2 cellular contexts compared by ENCODE assay signal in the genomic region with DNA sequence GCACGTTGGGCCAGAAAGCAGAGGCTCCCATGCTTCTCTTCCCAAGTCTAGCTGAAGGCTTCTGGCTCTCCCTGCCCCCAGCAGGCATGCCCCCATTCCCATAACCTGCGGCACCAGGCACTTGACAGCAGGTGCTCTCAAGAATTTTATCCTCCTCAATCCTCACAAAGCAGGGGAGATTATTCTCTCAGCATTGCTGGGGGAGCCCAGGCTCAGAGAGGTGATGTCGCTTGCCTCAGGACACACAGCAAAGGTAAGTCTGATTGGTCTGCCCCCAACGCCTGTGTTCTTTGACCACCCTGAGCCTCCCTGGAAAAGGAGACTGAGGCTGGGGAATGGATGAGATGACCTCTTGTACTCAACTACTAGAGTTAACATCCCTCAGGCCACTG.
A peak's percentile ranks its signal among the peaks of the same experiment; 100 is the strongest.
TF ChIP-seq lines count a peak whose summit lies in the region.

No MANE protein-coding gene starts in this region.

TF ChIP-seq in HEK293, 187 proteins besides CTCF, POLR2A, EP300 and RAD21:
- TF ChIP-seq ZNF768 (tag by site-specific recombination; IDR thresholded peaks at IDR 0.05), result peak; percentile 43; the same call in 1 of the 2 replicates
- no peak for TF ChIP-seq ZBTB1 (tag by site-specific recombination; IDR thresholded peaks at IDR 0.05)
- no peak for TF ChIP-seq KLF9 (tag by site-specific recombination; IDR thresholded peaks at IDR 0.05; ENCODE audit: low read depth)
TF ChIP-seq in HEK293: peak in this region for 1.

TF ChIP-seq in K562, 482 proteins besides CTCF, POLR2A, EP300 and RAD21:
- TF ChIP-seq RNF219 (CRISPR knock-in tag; IDR thresholded peaks at IDR 0.05), result no peak
- 0 out of 2 replicates have a peak, but pooled peaks have one; percentile 35 for TF ChIP-seq ADNP (tag; IDR thresholded peaks at IDR 0.05)
- no peak for TF ChIP-seq NFATC3 (IDR thresholded peaks at IDR 0.05)
- no peak for TF ChIP-seq ETV6 (IDR thresholded peaks at IDR 0.05; ENCODE audit: borderline replicate concordance in 1 of 2, low read depth in 2 of 2, low read length in 1 of 2)
- no peak for TF ChIP-seq ETV6 (CRISPR knock-in tag; IDR thresholded peaks at IDR 0.05; ENCODE audit: borderline replicate concordance)
- TF ChIP-seq, protein P1, sequence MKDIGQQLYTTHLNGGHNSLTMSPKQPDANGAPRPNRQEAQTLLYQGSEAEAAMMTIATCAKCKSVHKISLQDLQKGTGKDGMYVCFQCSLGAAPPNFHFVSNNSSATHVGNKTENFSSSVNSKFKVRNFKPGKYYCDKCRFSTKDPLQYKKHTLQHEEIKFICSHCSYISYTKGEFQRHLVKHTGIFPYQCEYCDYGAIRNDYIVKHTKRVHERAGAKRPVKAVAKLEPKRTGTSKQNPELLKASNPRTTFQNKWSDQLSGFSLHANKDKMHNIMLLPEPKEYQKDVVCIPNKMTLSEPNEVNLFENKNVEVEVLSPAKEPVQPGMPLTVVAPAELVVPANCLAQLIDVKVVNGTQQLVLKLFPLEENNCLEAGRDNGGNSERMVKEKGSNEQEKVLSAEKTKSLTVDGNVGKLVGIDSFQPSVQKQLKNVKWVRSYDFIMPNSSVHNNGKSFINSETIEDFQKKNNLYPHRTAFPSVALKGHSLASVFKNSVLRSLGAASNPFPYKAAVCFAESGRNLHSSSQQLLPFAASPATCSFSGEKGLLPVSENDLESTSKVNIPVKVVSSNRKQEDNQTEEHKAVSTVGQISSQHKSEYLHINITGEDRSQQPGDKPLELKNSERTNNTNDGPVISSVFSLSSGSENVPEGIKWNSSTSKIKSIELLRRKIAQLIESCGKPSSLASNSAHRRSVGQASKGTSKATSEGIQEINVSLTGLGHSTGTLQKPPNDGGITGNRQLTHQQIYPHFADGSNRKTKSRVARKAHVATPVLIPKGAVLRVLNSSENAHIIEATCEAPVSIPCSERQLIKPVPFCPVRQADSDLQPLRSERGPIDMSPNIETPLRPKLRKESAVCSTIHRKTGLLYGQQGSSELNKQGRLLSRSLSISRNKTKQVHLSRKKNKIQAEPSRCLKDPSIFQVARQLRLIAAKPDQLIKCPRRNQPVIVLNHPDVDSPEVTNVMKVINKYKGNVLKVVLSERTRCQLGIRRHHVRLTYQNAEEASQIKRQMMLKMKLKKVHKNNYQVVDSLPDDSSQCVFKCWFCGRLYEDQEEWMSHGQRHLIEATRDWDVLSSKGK (CRISPR knock-in tag; IDR thresholded peaks at IDR 0.05), result no peak
- no peak for TF ChIP-seq ZNF785 (CRISPR knock-in tag; IDR thresholded peaks at IDR 0.05)
- no peak for TF ChIP-seq NCOR1 (IDR thresholded peaks at IDR 0.05)
- TF ChIP-seq KLF16 (IDR thresholded peaks at IDR 0.05), result no peak
- TF ChIP-seq ZNF668 (CRISPR knock-in tag; IDR thresholded peaks at IDR 0.05), result no peak
- TF ChIP-seq, protein P2, sequence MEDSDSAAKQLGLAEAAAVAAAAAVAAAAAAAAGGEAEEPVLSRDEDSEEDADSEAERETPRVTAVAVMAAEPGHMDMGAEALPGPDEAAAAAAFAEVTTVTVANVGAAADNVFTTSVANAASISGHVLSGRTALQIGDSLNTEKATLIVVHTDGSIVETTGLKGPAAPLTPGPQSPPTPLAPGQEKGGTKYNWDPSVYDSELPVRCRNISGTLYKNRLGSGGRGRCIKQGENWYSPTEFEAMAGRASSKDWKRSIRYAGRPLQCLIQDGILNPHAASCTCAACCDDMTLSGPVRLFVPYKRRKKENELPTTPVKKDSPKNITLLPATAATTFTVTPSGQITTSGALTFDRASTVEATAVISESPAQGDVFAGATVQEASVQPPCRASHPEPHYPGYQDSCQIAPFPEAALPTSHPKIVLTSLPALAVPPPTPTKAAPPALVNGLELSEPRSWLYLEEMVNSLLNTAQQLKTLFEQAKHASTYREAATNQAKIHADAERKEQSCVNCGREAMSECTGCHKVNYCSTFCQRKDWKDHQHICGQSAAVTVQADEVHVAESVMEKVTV (CRISPR knock-in tag; IDR thresholded peaks at IDR 0.05), result no peak
- no peak for TF ChIP-seq SAFB (IDR thresholded peaks at IDR 0.05; ENCODE audit: borderline replicate concordance, low read depth, low read length)
- TF ChIP-seq ZNF830 (CRISPR knock-in tag; IDR thresholded peaks at IDR 0.05), result no peak
- TF ChIP-seq ZNF41 (CRISPR knock-in tag; conservative IDR thresholded peaks at IDR 0.05), result no peak
- no peak for TF ChIP-seq BRD9 (IDR thresholded peaks at IDR 0.05; ENCODE audit: low read depth, partially characterized antibody)
- no peak for TF ChIP-seq RCOR1 (IDR thresholded peaks at IDR 0.05; ENCODE audit: borderline replicate concordance in 1 of 2, low read depth in 2 of 2, low read length in 2 of 2)
- TF ChIP-seq ZFP36 (IDR thresholded peaks at IDR 0.05; ENCODE audit: low read depth, low read length, partially characterized antibody), result peak; percentile 47
- no peak for TF ChIP-seq HMGN3 (IDR thresholded peaks at IDR 0.05; ENCODE audit: borderline replicate concordance, extremely low read depth, insufficient read length, low read depth, low read length)
- TF ChIP-seq ELF2 (CRISPR knock-in tag; IDR thresholded peaks at IDR 0.05), result no peak
- no peak for TF ChIP-seq FIP1L1 (IDR thresholded peaks at IDR 0.05; ENCODE audit: low read depth, low read length, poor library complexity, severe bottlenecking)
- TF ChIP-seq CSDE1 (IDR thresholded peaks at IDR 0.05), result no peak
- TF ChIP-seq, protein P3, sequence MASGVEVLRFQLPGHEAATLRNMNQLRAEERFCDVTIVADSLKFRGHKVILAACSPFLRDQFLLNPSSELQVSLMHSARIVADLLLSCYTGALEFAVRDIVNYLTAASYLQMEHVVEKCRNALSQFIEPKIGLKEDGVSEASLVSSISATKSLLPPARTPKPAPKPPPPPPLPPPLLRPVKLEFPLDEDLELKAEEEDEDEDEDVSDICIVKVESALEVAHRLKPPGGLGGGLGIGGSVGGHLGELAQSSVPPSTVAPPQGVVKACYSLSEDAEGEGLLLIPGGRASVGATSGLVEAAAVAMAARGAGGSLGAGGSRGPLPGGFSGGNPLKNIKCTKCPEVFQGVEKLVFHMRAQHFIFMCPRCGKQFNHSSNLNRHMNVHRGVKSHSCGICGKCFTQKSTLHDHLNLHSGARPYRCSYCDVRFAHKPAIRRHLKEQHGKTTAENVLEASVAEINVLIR (CRISPR knock-in tag; IDR thresholded peaks at IDR 0.05), result no peak
- TF ChIP-seq, protein P4, sequence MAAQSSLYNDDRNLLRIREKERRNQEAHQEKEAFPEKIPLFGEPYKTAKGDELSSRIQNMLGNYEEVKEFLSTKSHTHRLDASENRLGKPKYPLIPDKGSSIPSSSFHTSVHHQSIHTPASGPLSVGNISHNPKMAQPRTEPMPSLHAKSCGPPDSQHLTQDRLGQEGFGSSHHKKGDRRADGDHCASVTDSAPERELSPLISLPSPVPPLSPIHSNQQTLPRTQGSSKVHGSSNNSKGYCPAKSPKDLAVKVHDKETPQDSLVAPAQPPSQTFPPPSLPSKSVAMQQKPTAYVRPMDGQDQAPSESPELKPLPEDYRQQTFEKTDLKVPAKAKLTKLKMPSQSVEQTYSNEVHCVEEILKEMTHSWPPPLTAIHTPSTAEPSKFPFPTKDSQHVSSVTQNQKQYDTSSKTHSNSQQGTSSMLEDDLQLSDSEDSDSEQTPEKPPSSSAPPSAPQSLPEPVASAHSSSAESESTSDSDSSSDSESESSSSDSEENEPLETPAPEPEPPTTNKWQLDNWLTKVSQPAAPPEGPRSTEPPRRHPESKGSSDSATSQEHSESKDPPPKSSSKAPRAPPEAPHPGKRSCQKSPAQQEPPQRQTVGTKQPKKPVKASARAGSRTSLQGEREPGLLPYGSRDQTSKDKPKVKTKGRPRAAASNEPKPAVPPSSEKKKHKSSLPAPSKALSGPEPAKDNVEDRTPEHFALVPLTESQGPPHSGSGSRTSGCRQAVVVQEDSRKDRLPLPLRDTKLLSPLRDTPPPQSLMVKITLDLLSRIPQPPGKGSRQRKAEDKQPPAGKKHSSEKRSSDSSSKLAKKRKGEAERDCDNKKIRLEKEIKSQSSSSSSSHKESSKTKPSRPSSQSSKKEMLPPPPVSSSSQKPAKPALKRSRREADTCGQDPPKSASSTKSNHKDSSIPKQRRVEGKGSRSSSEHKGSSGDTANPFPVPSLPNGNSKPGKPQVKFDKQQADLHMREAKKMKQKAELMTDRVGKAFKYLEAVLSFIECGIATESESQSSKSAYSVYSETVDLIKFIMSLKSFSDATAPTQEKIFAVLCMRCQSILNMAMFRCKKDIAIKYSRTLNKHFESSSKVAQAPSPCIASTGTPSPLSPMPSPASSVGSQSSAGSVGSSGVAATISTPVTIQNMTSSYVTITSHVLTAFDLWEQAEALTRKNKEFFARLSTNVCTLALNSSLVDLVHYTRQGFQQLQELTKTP (IDR thresholded peaks at IDR 0.05; ENCODE audit: low read depth in 1 of 2, partially characterized antibody in 2 of 2), result no peak
- TF ChIP-seq ZNF175 (CRISPR knock-in tag; IDR thresholded peaks at IDR 0.05; ENCODE audit: low read depth), result no peak
- TF ChIP-seq KDM5B (IDR thresholded peaks at IDR 0.05; ENCODE audit: insufficient replicate concordance, low read depth, low read length), result no peak
- no peak for TF ChIP-seq GTF2F1 (IDR thresholded peaks at IDR 0.05; ENCODE audit: low read depth, low read length)
- no peak for TF ChIP-seq RBM15 (IDR thresholded peaks at IDR 0.05; ENCODE audit: insufficient read depth, low read length)
- peak; percentile 80 for TF ChIP-seq BCOR (IDR thresholded peaks at IDR 0.05)
- TF ChIP-seq ZNF174 (CRISPR knock-in tag; IDR thresholded peaks at IDR 0.05), result no peak
- TF ChIP-seq CBX2 (IDR thresholded peaks at IDR 0.05; ENCODE audit: insufficient read depth, low read length, poor library complexity, severe bottlenecking), result no peak
- TF ChIP-seq, protein P5, sequence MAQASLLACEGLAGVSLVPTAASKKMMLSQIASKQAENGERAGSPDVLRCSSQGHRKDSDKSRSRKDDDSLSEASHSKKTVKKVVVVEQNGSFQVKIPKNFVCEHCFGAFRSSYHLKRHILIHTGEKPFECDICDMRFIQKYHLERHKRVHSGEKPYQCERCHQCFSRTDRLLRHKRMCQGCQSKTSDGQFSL (CRISPR knock-in tag; IDR thresholded peaks at IDR 0.05), result no peak
- TF ChIP-seq, protein P5 (tag; IDR thresholded peaks at IDR 0.05), result no peak
- no peak for TF ChIP-seq SMAD1 (IDR thresholded peaks at IDR 0.05; ENCODE audit: low read depth, low read length, partially characterized antibody)
- no peak for TF ChIP-seq PTTG1 (tag; IDR thresholded peaks at IDR 0.05; ENCODE audit: low read depth)
- TF ChIP-seq ZNF764 (CRISPR knock-in tag; IDR thresholded peaks at IDR 0.05; ENCODE audit: low read depth), result no peak
- TF ChIP-seq RBM25 (IDR thresholded peaks at IDR 0.05; ENCODE audit: low read depth, low read length, severe bottlenecking), result peak; percentile 55
- no peak for TF ChIP-seq HDAC8 (tag; IDR thresholded peaks at IDR 0.05)
- no peak for TF ChIP-seq NCOA6 (IDR thresholded peaks at IDR 0.05)
- no peak for TF ChIP-seq CC2D1A (IDR thresholded peaks at IDR 0.05)
- TF ChIP-seq CBFB (CRISPR knock-in tag; IDR thresholded peaks at IDR 0.05), result no peak
- peak; percentile 13 to 25; a peak in 2 of 4 replicates for TF ChIP-seq KDM1A (IDR thresholded peaks at IDR 0.05)
- TF ChIP-seq TBP (optimal IDR thresholded peaks at IDR 0.05; ENCODE audit: low read depth, low read length), result no peak
- no peak for TF ChIP-seq FOXK1 (CRISPR knock-in tag; IDR thresholded peaks at IDR 0.05; ENCODE audit: borderline replicate concordance)
- TF ChIP-seq ZNF76 (CRISPR knock-in tag; IDR thresholded peaks at IDR 0.05; ENCODE audit: borderline replicate concordance), result no peak
- no peak for TF ChIP-seq KDM4B (IDR thresholded peaks at IDR 0.05; ENCODE audit: borderline replicate concordance in 2 of 2, low read depth in 1 of 2)
- TF ChIP-seq PRMT5 (CRISPR knock-in tag; IDR thresholded peaks at IDR 0.05), result no peak
TF ChIP-seq in K562: peak in this region for 5.
